Comparison of ENCODE assay signal across 15 cellular contexts in the genomic region with DNA sequence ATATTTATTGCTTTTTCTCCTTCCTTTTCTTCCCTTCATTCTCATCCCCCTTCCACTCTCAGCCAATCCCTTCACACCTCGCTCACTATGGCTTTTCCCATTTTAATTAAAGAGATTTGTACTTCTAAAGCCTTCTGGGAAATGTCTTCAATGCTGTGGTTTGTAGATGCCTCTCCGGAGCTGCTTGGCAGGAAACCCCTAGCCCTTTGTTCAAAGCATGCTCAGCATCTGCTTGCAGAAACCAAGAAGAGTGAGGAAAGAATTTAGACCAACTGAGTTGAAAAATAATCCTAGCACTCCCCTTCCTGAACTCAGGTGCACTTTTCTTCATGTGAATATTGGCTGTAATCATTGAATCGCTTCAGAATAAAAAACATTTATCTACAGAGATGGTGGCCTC.
"Had no signal": no experiment of that assay in that cellular context is flagged by ENCODE, and none has a peak within 500 bp of the region (broad histone marks: within the 10 kb centered on the region; RNA-seq: fewer than 3 reads in every experiment).

No MANE protein-coding gene starts in this region.

- H3K9me3 ChIP-seq: adrenal gland, gastrocnemius medialis, suprapubic skin, vagina had no signal

- ATAC-seq: activated naive CD4-positive, alpha-beta T cell treated with anti-CD3 and anti-CD28 coated beads, Interleukin-2, amount 50 U/mL, for 72 hours; activated T-cell treated with anti-CD3 and anti-CD28 coated beads, Interleukin-2, amount 50 U/mL, for 72 hours; gastrocnemius medialis; right cardiac atrium had no signal

- H3K27ac ChIP-seq: adrenal gland, coronary artery, gastrocnemius medialis, skin epidermis, suprapubic skin, vagina had no signal

- DNase-seq: activated CD4-positive, alpha-beta T cell treated with anti-CD3 and anti-CD28 coated beads, Interleukin-2, amount 50 U/mL, for 4 hours; activated gamma-delta T cell; activated T-cell treated with anti-CD3 and anti-CD28 coated beads, Interleukin-2, amount 50 U/mL, for 72 hours; adrenal gland; erythroblast; gastrocnemius medialis; head of caudate nucleus; right cardiac atrium; trophoblast cell had no signal

- H3K4me1 ChIP-seq: adrenal gland, gastrocnemius medialis, suprapubic skin, vagina had no signal

- H3K36me3 ChIP-seq: adrenal gland, gastrocnemius medialis, suprapubic skin, vagina had no signal

- H3K4me3 ChIP-seq: adrenal gland, coronary artery, gastrocnemius medialis, lung, skin epidermis, suprapubic skin, vagina had no signal

- H3K27me3 ChIP-seq: adrenal gland, gastrocnemius medialis, suprapubic skin, vagina had no signal
